ENCODE assay signal across 1 cellular context in the genomic region with DNA sequence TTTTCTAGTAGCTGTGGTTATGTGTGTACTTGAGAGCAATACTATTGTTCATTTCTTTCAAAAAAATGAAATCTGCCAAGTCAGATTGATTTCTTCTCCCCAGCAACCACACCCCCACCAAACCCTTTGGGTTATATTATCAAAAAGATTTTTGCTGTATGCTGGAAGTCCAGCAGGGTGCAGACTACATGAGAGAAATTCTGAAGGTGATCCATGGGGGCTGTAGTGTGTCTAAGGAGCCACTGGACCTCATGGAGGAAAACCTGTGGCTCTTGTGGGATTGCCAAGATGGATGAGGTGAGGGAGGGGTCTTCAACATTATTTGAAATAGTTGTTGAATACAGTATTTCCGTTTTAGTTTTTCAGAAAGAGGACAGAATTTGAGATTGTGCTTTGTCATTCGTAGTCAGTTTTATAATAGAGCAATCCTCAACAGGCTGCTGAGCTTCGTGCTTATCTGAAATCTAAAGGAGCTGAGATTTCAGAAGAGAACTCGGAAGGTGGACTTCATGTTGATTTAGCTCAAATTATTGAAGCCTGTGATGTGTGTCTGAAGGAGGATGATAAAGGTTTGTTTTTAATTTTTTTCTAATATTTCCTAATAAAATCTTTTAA.
TF ChIP-seq lines count a peak whose summit lies in the region.

No MANE protein-coding gene starts in this region.

TF ChIP-seq in SK-N-SH, 30 proteins besides CTCF, POLR2A, EP300 and RAD21 (continued from another document):
- TF ChIP-seq IRF3 (IDR thresholded peaks at IDR 0.05; ENCODE audit: low read depth, low read length), result no peak
- TF ChIP-seq NFIC (IDR thresholded peaks at IDR 0.05; ENCODE audit: borderline replicate concordance), result no peak
- TF ChIP-seq FOXJ3 (CRISPR knock-in tag; IDR thresholded peaks at IDR 0.05), result no peak
- TF ChIP-seq MEF2A (IDR thresholded peaks at IDR 0.05; ENCODE audit: borderline replicate concordance, low read depth), result no peak
- no peak for TF ChIP-seq EZH2phosphoT487 (IDR thresholded peaks at IDR 0.05; ENCODE audit: borderline replicate concordance, low read depth)
